Comparison of ENCODE assay signal across 14 cellular contexts in genomic region chr3:107604057-107604802, GRCh38.
DNase-seq lines count a peak whose midpoint lies in the region; ATAC-seq and TF ChIP-seq lines count a peak whose summit lies in the region.
"Had no signal": no experiment of that assay in that cellular context is flagged by ENCODE, and none has a peak within 500 bp of the region (broad histone marks: within the 10 kb centered on the region; RNA-seq: fewer than 3 reads in every experiment).

No MANE protein-coding gene starts in this region.

- no peaks in the 10 kb centered on the region for H3K4me1 ChIP-seq in mucosa of descending colon (ENCODE audit: low read depth)
- H3K4me1 ChIP-seq in A673 (ENCODE audit: insufficient read depth, low read length, poor library complexity, severe bottlenecking) = no peaks in the 10 kb centered on the region

- CTCF ChIA-PET in A673 (lab: Charles Lee) = no interaction called here

- ATAC-seq in mucosa of descending colon = peak; percentile 24
- ATAC-seq: activated CD8-positive, alpha-beta T cell treated with anti-CD3 and anti-CD28 coated beads for 36 hours had no signal

- H3K9me3 ChIP-seq in mucosa of descending colon = no peaks in the 10 kb centered on the region
- H3K9me3 ChIP-seq in A673 (ENCODE audit: low read depth, low read length, poor library complexity, severe bottlenecking) = peaks cover 8% of the 10 kb centered on the region

- no peaks in the 10 kb centered on the region for H3K36me3 ChIP-seq in mucosa of descending colon (ENCODE audit: low read depth)
- no peaks in the 10 kb centered on the region for H3K36me3 ChIP-seq in A673 (ENCODE audit: insufficient read depth, low read length, poor library complexity, severe bottlenecking)
- H3K36me3 ChIP-seq: suprapubic skin had no signal

- H3K4me3 ChIP-seq in mucosa of descending colon = no peak overlapping the region
- no peak overlapping the region for H3K4me3 ChIP-seq in A673 (ENCODE audit: low read depth, low read length, poor library complexity, severe bottlenecking)
- H3K4me3 ChIP-seq: suprapubic skin had no signal

- no peaks in the 10 kb centered on the region for H3K27me3 ChIP-seq in A673 (replicated peaks; ENCODE audit: insufficient read depth, low read depth, low read length, poor library complexity)
- H3K27me3 ChIP-seq: suprapubic skin had no signal

- no peak overlapping the region for H3K27ac ChIP-seq in A673 (ENCODE audit: low read depth, low read length, poor library complexity, severe bottlenecking)
- H3K27ac ChIP-seq: suprapubic skin had no signal

- TF ChIP-seq CTCF in mucosa of descending colon (IDR thresholded peaks at IDR 0.05) (no peak), A673 (conservative IDR thresholded peaks at IDR 0.05; ENCODE audit: low read depth, low read length) (no peak)

- no TSS peak for BruUV-seq in A673 (replicated peaks; lab: Mats Ljungman, UMichigan)

- intact Hi-C loops in mucosa of descending colon (cut with DNase I, micrococcal nuclease) = no loop called here
- intact Hi-C loops in A673 (cut with micrococcal nuclease; ENCODE audit: unreplicated experiment) = no loop called here

- POLR2A ChIA-PET in A673 (lab: Charles Lee; ENCODE audit: low non-redundant PET) = no interaction called here

- DNase-seq in AG20443 (ENCODE audit: low spot score) = peak; percentile 46
- peak; percentile 15 for DNase-seq in HT1080 (ENCODE audit: low read depth)
- DNase-seq in fibroblast of gingiva (ENCODE audit: low read depth) = peak; percentile 56
- no peak for DNase-seq in mucosa of descending colon
- no peak for DNase-seq in NCI-H510A treated with DMSO at 0.1 percent for 48 hours (lab: John Stamatoyannopoulos, UW)
- DNase-seq in A673 (ENCODE audit: low spot score) = no peak
- no peak for DNase-seq in SHP77 treated with DMSO at 0.1 percent for 48 hours (lab: John Stamatoyannopoulos, UW)
- no peak for DNase-seq in NCI-H1930 (lab: John Stamatoyannopoulos, UW)
- DNase-seq: activated CD8-positive, alpha-beta T cell treated with anti-CD3 and anti-CD28 coated beads for 36 hours; CD4-positive, alpha-beta memory T cell; foreskin melanocyte; NCI-H1048; NCI-H2227 treated with DMSO at 0.1 percent for 48 hours had no signal

Comparison
In these comparisons a context has a peak if more than half of its experiments do, and no peak if none do; other contexts are left out.
1. DNase-seq: peak in AG20443 (single experiment), HT1080 (single experiment) and fibroblast of gingiva (single experiment); none in mucosa of descending colon (0 of 3), NCI-H510A treated with DMSO at 0.1 percent for 48 hours (single experiment), A673 (single experiment), SHP77 treated with DMSO at 0.1 percent for 48 hours (single experiment) and NCI-H1930 (0 of 2).